In genomic region chr2:126953483-126953882, GRCh38 we compare ENCODE assay signal across 23 cellular contexts. TPM values are rescaled to one million over a fixed set of nuclear protein-coding genes. Genes with fewer than 3 reads are reported as not detected.
DNase-seq lines count a peak whose midpoint lies in the region; ATAC-seq and TF ChIP-seq lines count a peak whose summit lies in the region.
"Had no signal": no experiment of that assay in that cellular context is flagged by ENCODE, and none has a peak within 500 bp of the region (broad histone marks: within the 10 kb centered on the region; RNA-seq: fewer than 3 reads in every experiment).

No MANE protein-coding gene starts in this region.

- no peak overlapping the region for H3K27ac ChIP-seq in esophagus muscularis mucosa (replicated peaks in 1 of 4)
- H3K27ac ChIP-seq: A549, BLaER1 had no signal

- WGBS in esophagus muscularis mucosa, result 86% methylated on average over 2 of the region's 2 CpGs

- H3K27me3 ChIP-seq in esophagus muscularis mucosa, result no peaks in the 10 kb centered on the region
- H3K27me3 ChIP-seq: BLaER1 had no signal

- TF ChIP-seq CTCF in esophagus muscularis mucosa (IDR thresholded peaks at IDR 0.05), result no peak

- TF ChIP-seq POLR2A in esophagus muscularis mucosa (IDR thresholded peaks at IDR 0.05; ENCODE audit: low read depth), result no peak

- no peak for TF ChIP-seq EP300 in esophagus muscularis mucosa (IDR thresholded peaks at IDR 0.05)

- no peak for ATAC-seq in HG02981 (IDR thresholded peaks at IDR 0.05; ENCODE audit: unreplicated experiment)
- ATAC-seq: A549 had no signal

- no peak overlapping the region for H3K4me3 ChIP-seq in esophagus muscularis mucosa
- H3K4me3 ChIP-seq: A549, BLaER1 had no signal

- no peaks in the 10 kb centered on the region for H3K4me1 ChIP-seq in esophagus muscularis mucosa
- H3K4me1 ChIP-seq: A549, BLaER1 had no signal

- DNase-seq in COR-L47 (lab: John Stamatoyannopoulos, UW) (peak; percentile 36), DMS153 treated with DMSO at 0.1 percent for 48 hours (lab: John Stamatoyannopoulos, UW; ENCODE audit: unreplicated experiment) (peak; percentile 66), NCI-H2081 treated with DMSO at 0.1 percent for 48 hours (lab: John Stamatoyannopoulos, UW) (peak; percentile 65), esophagus muscularis mucosa (ENCODE audit: extremely low spot score) (peak; percentile 57), NCI-H446 treated with DMSO at 0.1 percent for 48 hours (lab: John Stamatoyannopoulos, UW) (no peak), NCI-H187 (lab: John Stamatoyannopoulos, UW) (no peak)
- DNase-seq: Calu3; CD4-positive, alpha-beta memory T cell; DMS79 treated with DMSO at 0.1 percent for 48 hours; H9; MM.1S; NCI-H1092; NCI-H2029 treated with DMSO at 0.1 percent for 48 hours; NCI-H226; NCI-H524 treated with DMSO at 0.1 percent for 48 hours; OCI-M1; SHP77; SK-N-SH had no signal

- no peaks in the 10 kb centered on the region for H3K9me3 ChIP-seq in esophagus muscularis mucosa
- H3K9me3 ChIP-seq: A549, SK-N-SH had no signal

- no peaks in the 10 kb centered on the region for H3K36me3 ChIP-seq in esophagus muscularis mucosa
- H3K36me3 ChIP-seq: BLaER1 had no signal

- intact Hi-C loops in esophagus muscularis mucosa (cut with DNase I), result no loop called here

RNA-seq across cellular contexts. Expression of gene TEX51, which starts 54.8 kb away (rescaled TPM):
- not detected for total RNA-seq in esophagus muscularis mucosa
- total RNA-seq: Calu3; CD4-positive, alpha-beta memory T cell; H9; LHCN-M2; RPMI7951 had no signal

Comparison
In these comparisons a context has a peak if more than half of its experiments do, and no peak if none do; other contexts are left out.
1. DNase-seq: peak in COR-L47 (single experiment), DMS153 treated with DMSO at 0.1 percent for 48 hours (single experiment), NCI-H2081 treated with DMSO at 0.1 percent for 48 hours (single experiment) and esophagus muscularis mucosa (single experiment); none in NCI-H446 treated with DMSO at 0.1 percent for 48 hours (single experiment) and NCI-H187 (0 of 2).